In the genomic region with DNA sequence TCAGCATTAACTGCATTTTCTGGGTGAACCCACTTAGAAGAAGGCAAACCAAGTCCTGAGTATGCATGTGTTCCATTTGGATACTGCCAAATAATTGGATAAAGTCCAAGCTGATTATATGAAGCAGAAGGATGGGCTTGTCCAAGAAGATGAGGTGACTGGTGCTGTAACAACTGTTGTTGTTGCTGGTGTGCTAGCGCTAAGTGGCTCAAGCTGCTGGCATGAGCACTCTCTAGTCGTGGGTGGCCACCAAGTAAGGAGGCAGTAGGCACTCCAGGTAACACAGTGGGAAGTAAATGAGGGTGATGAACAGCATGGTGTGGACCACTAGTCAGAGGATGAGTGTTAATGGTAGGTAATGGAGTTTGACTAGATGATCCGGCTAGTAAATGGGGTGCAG, we compare ENCODE assay signal across 1 cellular context.
TF ChIP-seq lines count a peak whose summit lies in the region.

No MANE protein-coding gene starts in this region.

TF ChIP-seq in WTC11, 78 proteins besides CTCF, POLR2A, EP300 and RAD21 (continued from another document):
- TF ChIP-seq ZNF121 (CRISPR knock-in tag; IDR thresholded peaks at IDR 0.05) (no peak), CREM (CRISPR knock-in tag; IDR thresholded peaks at IDR 0.05) (no peak), ZNF219 (CRISPR knock-in tag; IDR thresholded peaks at IDR 0.05; ENCODE audit: borderline replicate concordance) (no peak), NR1H2 (CRISPR knock-in tag; IDR thresholded peaks at IDR 0.05) (no peak)
- TF ChIP-seq, protein P1, sequence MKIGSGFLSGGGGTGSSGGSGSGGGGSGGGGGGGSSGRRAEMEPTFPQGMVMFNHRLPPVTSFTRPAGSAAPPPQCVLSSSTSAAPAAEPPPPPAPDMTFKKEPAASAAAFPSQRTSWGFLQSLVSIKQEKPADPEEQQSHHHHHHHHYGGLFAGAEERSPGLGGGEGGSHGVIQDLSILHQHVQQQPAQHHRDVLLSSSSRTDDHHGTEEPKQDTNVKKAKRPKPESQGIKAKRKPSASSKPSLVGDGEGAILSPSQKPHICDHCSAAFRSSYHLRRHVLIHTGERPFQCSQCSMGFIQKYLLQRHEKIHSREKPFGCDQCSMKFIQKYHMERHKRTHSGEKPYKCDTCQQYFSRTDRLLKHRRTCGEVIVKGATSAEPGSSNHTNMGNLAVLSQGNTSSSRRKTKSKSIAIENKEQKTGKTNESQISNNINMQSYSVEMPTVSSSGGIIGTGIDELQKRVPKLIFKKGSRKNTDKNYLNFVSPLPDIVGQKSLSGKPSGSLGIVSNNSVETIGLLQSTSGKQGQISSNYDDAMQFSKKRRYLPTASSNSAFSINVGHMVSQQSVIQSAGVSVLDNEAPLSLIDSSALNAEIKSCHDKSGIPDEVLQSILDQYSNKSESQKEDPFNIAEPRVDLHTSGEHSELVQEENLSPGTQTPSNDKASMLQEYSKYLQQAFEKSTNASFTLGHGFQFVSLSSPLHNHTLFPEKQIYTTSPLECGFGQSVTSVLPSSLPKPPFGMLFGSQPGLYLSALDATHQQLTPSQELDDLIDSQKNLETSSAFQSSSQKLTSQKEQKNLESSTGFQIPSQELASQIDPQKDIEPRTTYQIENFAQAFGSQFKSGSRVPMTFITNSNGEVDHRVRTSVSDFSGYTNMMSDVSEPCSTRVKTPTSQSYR (CRISPR knock-in tag; IDR thresholded peaks at IDR 0.05), result no peak
- TF ChIP-seq, protein P2, sequence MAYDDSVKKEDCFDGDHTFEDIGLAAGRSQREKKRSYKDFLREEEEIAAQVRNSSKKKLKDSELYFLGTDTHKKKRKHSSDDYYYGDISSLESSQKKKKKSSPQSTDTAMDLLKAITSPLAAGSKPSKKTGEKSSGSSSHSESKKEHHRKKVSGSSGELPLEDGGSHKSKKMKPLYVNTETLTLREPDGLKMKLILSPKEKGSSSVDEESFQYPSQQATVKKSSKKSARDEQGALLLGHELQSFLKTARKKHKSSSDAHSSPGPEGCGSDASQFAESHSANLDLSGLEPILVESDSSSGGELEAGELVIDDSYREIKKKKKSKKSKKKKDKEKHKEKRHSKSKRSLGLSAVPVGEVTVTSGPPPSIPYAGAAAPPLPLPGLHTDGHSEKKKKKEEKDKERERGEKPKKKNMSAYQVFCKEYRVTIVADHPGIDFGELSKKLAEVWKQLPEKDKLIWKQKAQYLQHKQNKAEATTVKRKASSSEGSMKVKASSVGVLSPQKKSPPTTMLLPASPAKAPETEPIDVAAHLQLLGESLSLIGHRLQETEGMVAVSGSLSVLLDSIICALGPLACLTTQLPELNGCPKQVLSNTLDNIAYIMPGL (CRISPR knock-in tag; IDR thresholded peaks at IDR 0.05), result no peak
- TF ChIP-seq, protein P3, sequence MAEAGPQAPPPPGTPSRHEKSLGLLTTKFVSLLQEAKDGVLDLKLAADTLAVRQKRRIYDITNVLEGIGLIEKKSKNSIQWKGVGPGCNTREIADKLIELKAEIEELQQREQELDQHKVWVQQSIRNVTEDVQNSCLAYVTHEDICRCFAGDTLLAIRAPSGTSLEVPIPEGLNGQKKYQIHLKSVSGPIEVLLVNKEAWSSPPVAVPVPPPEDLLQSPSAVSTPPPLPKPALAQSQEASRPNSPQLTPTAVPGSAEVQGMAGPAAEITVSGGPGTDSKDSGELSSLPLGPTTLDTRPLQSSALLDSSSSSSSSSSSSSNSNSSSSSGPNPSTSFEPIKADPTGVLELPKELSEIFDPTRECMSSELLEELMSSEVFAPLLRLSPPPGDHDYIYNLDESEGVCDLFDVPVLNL (CRISPR knock-in tag; IDR thresholded peaks at IDR 0.05; ENCODE audit: borderline replicate concordance, low read depth), result no peak
